ENCODE assay signal across 10 cellular contexts in the genomic region with DNA sequence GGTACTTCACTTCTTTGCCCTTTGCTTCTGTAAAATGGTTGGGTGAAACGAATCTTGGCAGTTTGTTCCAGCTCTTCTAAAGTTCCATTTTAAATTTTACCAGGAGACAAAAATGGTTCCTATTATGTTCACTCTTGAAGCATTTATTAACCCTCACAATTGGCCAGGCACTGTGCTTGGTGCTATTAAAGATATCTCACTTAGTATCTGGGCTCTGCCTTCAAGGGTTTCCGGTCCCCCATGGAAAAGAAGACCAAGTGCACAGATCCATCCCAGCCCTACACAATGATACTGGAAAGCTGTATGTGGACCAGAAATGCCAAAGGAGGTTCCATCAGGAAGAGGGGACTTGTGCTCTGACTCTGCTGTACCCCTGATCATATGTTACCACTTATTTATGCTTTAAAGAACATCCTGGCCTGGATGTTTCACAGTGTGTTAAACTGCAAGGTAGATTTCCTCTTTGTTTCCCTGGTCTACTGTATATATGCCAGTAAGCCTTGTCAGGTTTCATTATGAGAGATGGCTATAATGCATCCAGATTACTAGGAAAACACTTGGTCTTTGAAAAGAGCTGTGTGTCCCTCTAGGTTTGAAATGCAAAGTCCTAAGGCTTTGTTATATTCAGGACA.
DNase-seq lines count a peak whose midpoint lies in the region; ATAC-seq and TF ChIP-seq lines count a peak whose summit lies in the region.
"Had no signal": no experiment of that assay in that cellular context is flagged by ENCODE, and none has a peak within 500 bp of the region (broad histone marks: within the 10 kb centered on the region; RNA-seq: fewer than 3 reads in every experiment).

No MANE protein-coding gene starts in this region.

- H3K27me3 Mint-ChIP-seq in activated CD4-positive, alpha-beta T cell treated with anti-CD3 and anti-CD28 coated beads, Interleukin-2, amount 10 ng/mL, durations not matched to agents 7 days and 5 days = no peaks in the 10 kb centered on the region
- H3K27me3 Mint-ChIP-seq in activated T-helper 1 cell treated with anti-CD3 and anti-CD28 coated beads, Interleukin-12 subunit alpha, Interleukin-12 subunit beta, Interleukin-2, Interleukin-4 antibody, amounts not matched to agents 30 ng/mL and 10 ng/mL and 1 ng/mL, durations not matched to agents 14 hours and 24 hours and 36 hours (ENCODE audit: insufficient read depth) = no peaks in the 10 kb centered on the region

- peak overlapping the region; percentile 93 for H3K27ac Mint-ChIP-seq in activated CD4-positive, alpha-beta T cell treated with anti-CD3 and anti-CD28 coated beads, Interleukin-2, amount 10 ng/mL, durations not matched to agents 7 days and 5 days
- peak overlapping the region; percentile 94 for H3K27ac Mint-ChIP-seq in activated T-helper 1 cell treated with anti-CD3 and anti-CD28 coated beads, Interleukin-12 subunit alpha, Interleukin-12 subunit beta, Interleukin-2, Interleukin-4 antibody, amounts not matched to agents 30 ng/mL and 10 ng/mL and 1 ng/mL, durations not matched to agents 14 hours and 24 hours and 36 hours

- H3K27ac ChIP-seq in lung (ENCODE audit: low read depth in 1 of 2, low read length in 1 of 2) = peak overlapping the region; percentile 92 to 95
- peak overlapping the region; percentile 92 for H3K27ac ChIP-seq in thymus (ENCODE audit: low read depth)
- H3K27ac ChIP-seq: C4-2B had no signal

- H3K4me1 ChIP-seq in lung (ENCODE audit: control insufficient read depth in 2 of 2, insufficient read depth in 2 of 2, low read length in 2 of 2) (peaks cover 14 to 42% of the 10 kb centered on the region in 2 donors), thymus (ENCODE audit: control insufficient read depth, insufficient read depth, low read length) (peaks cover 56% of the 10 kb centered on the region)

- no peaks in the 10 kb centered on the region for H3K9me3 Mint-ChIP-seq in activated CD4-positive, alpha-beta T cell treated with anti-CD3 and anti-CD28 coated beads, Interleukin-2, amount 10 ng/mL, durations not matched to agents 7 days and 5 days
- H3K9me3 Mint-ChIP-seq in activated T-helper 1 cell treated with anti-CD3 and anti-CD28 coated beads, Interleukin-12 subunit alpha, Interleukin-12 subunit beta, Interleukin-2, Interleukin-4 antibody, amounts not matched to agents 30 ng/mL and 10 ng/mL and 1 ng/mL, durations not matched to agents 14 hours and 24 hours and 36 hours = no peaks in the 10 kb centered on the region

- H3K9me3 ChIP-seq in lung (ENCODE audit: control insufficient read depth in 2 of 2, insufficient read depth in 1 of 2, low read length in 1 of 2) (no peaks in the 10 kb centered on the region), thymus (ENCODE audit: control insufficient read depth) (no peaks in the 10 kb centered on the region)

- H3K4me1 Mint-ChIP-seq in activated CD4-positive, alpha-beta T cell treated with anti-CD3 and anti-CD28 coated beads, Interleukin-2, amount 10 ng/mL, durations not matched to agents 7 days and 5 days = peaks cover 94% of the 10 kb centered on the region
- peaks cover 96% of the 10 kb centered on the region for H3K4me1 Mint-ChIP-seq in activated T-helper 1 cell treated with anti-CD3 and anti-CD28 coated beads, Interleukin-12 subunit alpha, Interleukin-12 subunit beta, Interleukin-2, Interleukin-4 antibody, amounts not matched to agents 30 ng/mL and 10 ng/mL and 1 ng/mL, durations not matched to agents 14 hours and 24 hours and 36 hours (ENCODE audit: low read depth)

- H3K36me3 Mint-ChIP-seq in activated CD4-positive, alpha-beta T cell treated with anti-CD3 and anti-CD28 coated beads, Interleukin-2, amount 10 ng/mL, durations not matched to agents 7 days and 5 days (ENCODE audit: low read depth) = peaks cover 65% of the 10 kb centered on the region
- H3K36me3 Mint-ChIP-seq in activated T-helper 1 cell treated with anti-CD3 and anti-CD28 coated beads, Interleukin-12 subunit alpha, Interleukin-12 subunit beta, Interleukin-2, Interleukin-4 antibody, amounts not matched to agents 30 ng/mL and 10 ng/mL and 1 ng/mL, durations not matched to agents 14 hours and 24 hours and 36 hours (ENCODE audit: low read depth) = peaks cover 30% of the 10 kb centered on the region

- intact Hi-C loops in activated T-helper 1 cell treated with anti-CD3 and anti-CD28 coated beads, Interleukin-12 subunit alpha, Interleukin-12 subunit beta, Interleukin-2, Interleukin-4 antibody, amounts not matched to agents 30 ng/mL and 10 ng/mL and 1 ng/mL, durations not matched to agents 14 hours and 24 hours and 36 hours (cut with micrococcal nuclease) = loop anchor here (1.0 to 10.0 kb wide), 3 partner anchors 89 to 219 kb away; a partner anchor contains a TSS

- H3K27me3 ChIP-seq in lung (ENCODE audit: control insufficient read depth, insufficient read depth) = no peaks in the 10 kb centered on the region
- no peaks in the 10 kb centered on the region for H3K27me3 ChIP-seq in thymus (ENCODE audit: control insufficient read depth, insufficient read depth)

- no peak for DNase-seq in activated CD4-positive, alpha-beta T cell treated with anti-CD3 and anti-CD28 coated beads, Interleukin-2, amount 10 ng/mL, durations not matched to agents 7 days and 5 days
- DNase-seq in activated CD4-positive, alpha-beta T cell treated with anti-CD3 and anti-CD28 coated beads, Interleukin-2, amount 50 U/mL, for 48 hours = no peak
- no peak for DNase-seq in activated T-helper 1 cell treated with anti-CD3 and anti-CD28 coated beads, Interleukin-12 subunit alpha, Interleukin-12 subunit beta, Interleukin-2, Interleukin-4 antibody, amounts not matched to agents 30 ng/mL and 10 ng/mL and 1 ng/mL, durations not matched to agents 14 hours and 24 hours and 36 hours (ENCODE audit: low spot score)
- DNase-seq in lung (ENCODE audit: low spot score) (no peak), nucleus accumbens (lab: John Stamatoyannopoulos, UW) (no peak), NCI-H82 (lab: John Stamatoyannopoulos, UW) (no peak)
- no peak for DNase-seq in stimulated activated CD4-positive, alpha-beta T cell treated with anti-CD3 and anti-CD28 coated beads, Interleukin-1b, Interleukin-23, amount 100 ng/mL, for 48 hours
- DNase-seq: NCI-H1436 treated with DMSO at 0.1 percent for 48 hours had no signal

- H3K36me3 ChIP-seq in lung (ENCODE audit: control insufficient read depth in 2 of 2, insufficient read depth in 2 of 2, low read length in 2 of 2) (no peaks in the 10 kb centered on the region), thymus (ENCODE audit: control insufficient read depth, insufficient read depth) (no peaks in the 10 kb centered on the region)

- no peak overlapping the region for H3K4me3 ChIP-seq in lung
- H3K4me3 ChIP-seq in thymus (ENCODE audit: low read length) = no peak overlapping the region

- WGBS in lung, 2 donors = 74 to 79% methylated on average over 2 of the region's 2 CpGs
- WGBS in thymus = 99% methylated on average over 2 of the region's 2 CpGs

- CTCF ChIA-PET in activated CD4-positive, alpha-beta T cell treated with anti-CD3 and anti-CD28 coated beads, Interleukin-2, amount 10 ng/mL, durations not matched to agents 7 days and 5 days (lab: Charles Lee) = interaction anchor here (0.8 to 2.9 kb wide), 9 partner anchors 16 to 255 kb away, joined by 3 to 14 read pairs (median 3); no protein-coding TSS in a partner anchor

- no peak for TF ChIP-seq CTCF in lung (IDR thresholded peaks at IDR 0.05; ENCODE audit: control extremely low read depth, extremely low read depth)

- POLR2A ChIA-PET in activated CD4-positive, alpha-beta T cell treated with anti-CD3 and anti-CD28 coated beads, Interleukin-2, amount 10 ng/mL, durations not matched to agents 7 days and 5 days (lab: Charles Lee) = interaction anchor here (0.7 to 1.4 kb wide), 3 partner anchors 153 to 221 kb away, joined by 3 to 5 read pairs (median 3); no protein-coding TSS in a partner anchor

- ATAC-seq in lung (ENCODE audit: insufficient read depth, low FRiP score) = no peak

- H3K4me3 Mint-ChIP-seq in activated CD4-positive, alpha-beta T cell treated with anti-CD3 and anti-CD28 coated beads, Interleukin-2, amount 10 ng/mL, durations not matched to agents 7 days and 5 days = peak overlapping the region; percentile 48
- H3K4me3 Mint-ChIP-seq in activated T-helper 1 cell treated with anti-CD3 and anti-CD28 coated beads, Interleukin-12 subunit alpha, Interleukin-12 subunit beta, Interleukin-2, Interleukin-4 antibody, amounts not matched to agents 30 ng/mL and 10 ng/mL and 1 ng/mL, durations not matched to agents 14 hours and 24 hours and 36 hours = peak overlapping the region; percentile 76
